9 cellular contexts compared by ENCODE assay signal in the genomic region with DNA sequence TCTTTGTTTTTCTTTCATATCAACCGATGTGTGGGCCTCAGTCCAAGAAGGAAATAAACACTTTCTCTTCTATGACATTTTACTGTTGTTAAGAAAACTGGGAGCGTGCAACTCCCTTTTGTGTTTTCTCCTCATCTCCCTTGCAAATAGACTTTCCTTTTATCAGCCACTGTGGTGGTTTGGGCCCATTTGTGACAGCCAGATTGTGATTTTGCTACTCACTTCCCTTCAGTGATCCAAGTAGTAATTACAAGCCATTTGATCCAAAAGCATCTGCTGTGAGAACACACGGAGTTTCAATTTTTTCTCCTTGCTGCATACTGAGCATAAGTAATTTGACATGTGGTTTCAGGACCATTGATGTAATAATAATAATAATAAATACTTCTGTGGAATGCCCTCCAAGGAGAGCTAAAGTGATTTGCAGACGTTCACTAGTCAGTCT.
DNase-seq lines count a peak whose midpoint lies in the region; ATAC-seq and TF ChIP-seq lines count a peak whose summit lies in the region.
"Had no signal": no experiment of that assay in that cellular context is flagged by ENCODE, and none has a peak within 500 bp of the region (broad histone marks: within the 10 kb centered on the region; RNA-seq: fewer than 3 reads in every experiment).

No MANE protein-coding gene starts in this region.

- WGBS in IMR-90 (ENCODE audit: extremely low coverage in 2 of 2, insufficient read length in 1 of 2), 2 experiments: no CpG with 5 or more reads among the region's 4 CpGs
- 30% methylated on average over 4 of the region's 4 CpGs for WGBS in mammary epithelial cell (ENCODE audit: low coverage, missing lambda C conversion rate)

- peak overlapping the region; percentile 18 for H2BK5ac ChIP-seq in IMR-90 (ENCODE audit: low read depth, low read length, poor library complexity, severe bottlenecking)

- 0 out of 2 replicates have a peak overlapping the region, but pooled peaks have one; percentile 13 for H3K23ac ChIP-seq in IMR-90 (ENCODE audit: low read depth, low read length)

- no peak overlapping the region for H4K8ac ChIP-seq in IMR-90 (ENCODE audit: low read depth in 2 of 2, low read length in 2 of 2)

- dilution Hi-C loops in IMR-90 (cut with HindIII; ENCODE audit: low sequenced_read_pairs, unreplicated experiment) (no loop called here), mammary epithelial cell (cut with HindIII; ENCODE audit: low sequenced_read_pairs) (loop anchor here (5.0 kb wide), 2 partner anchors 244 to 299 kb away; no protein-coding TSS in a partner anchor)

- no peak overlapping the region for H3K4me3 ChIP-seq in IMR-90 (ENCODE audit: insufficient read depth, low read depth, low read length)
- H3K4me3 ChIP-seq in mammary epithelial cell (replicated peaks in 1 of 3; ENCODE audit: insufficient read depth in 1 of 3, low read depth in 2 of 3, low read length in 3 of 3): no peak overlapping the region
- peak overlapping the region in 1 of 3 donors; percentile 1 for H3K4me3 ChIP-seq in skeletal muscle tissue (ENCODE audit: low read length in 3 of 3)
- H3K4me3 ChIP-seq in BE2C (ENCODE audit: low read depth, low read length): no peak overlapping the region
- H3K4me3 ChIP-seq: BLaER1 treated with 17β-estradiol and CSF1 and Interleukin-3, amounts not matched to agents 10 nM and 100 nM had no signal

- H3K79me1 ChIP-seq in IMR-90 (ENCODE audit: low read depth in 1 of 2, low read length in 2 of 2): peaks cover 0 to 6% of the 10 kb centered on the region in 2 experiments; a peak in 1 of 4 replicates

- peak overlapping the region; percentile 31; the same call in 1 of the 2 replicates for H4K91ac ChIP-seq in IMR-90 (ENCODE audit: insufficient read depth, low read depth, low read length)

- in situ Hi-C loops in IMR-90 (cut with MboI; ENCODE audit: low sequenced_read_pairs) (loop anchor here (10.0 kb wide), 1 partner anchor 307 kb away; no protein-coding TSS in a partner anchor), mammary epithelial cell (cut with MboI; ENCODE audit: low sequenced_read_pairs in 2 of 2) (loop anchor here (5.0 to 10.0 kb wide), 2 partner anchors 239 to 497 kb away; no protein-coding TSS in a partner anchor)

- H3K9me3 Mint-ChIP-seq in activated CD4-positive, alpha-beta T cell treated with anti-CD3 and anti-CD28 coated beads, Interleukin-2, amount 10 ng/mL, durations not matched to agents 7 days and 5 days: no peaks in the 10 kb centered on the region

- H2BK120ac ChIP-seq in IMR-90 (ENCODE audit: low read depth, low read length): peak overlapping the region; percentile 56

- no peak for TF ChIP-seq POLR2A in IMR-90 (IDR thresholded peaks at IDR 0.05; ENCODE audit: low read depth, low read length)

- H2AFZ ChIP-seq in IMR-90 (replicated peaks; ENCODE audit: low read length, poor library complexity): no peak overlapping the region
- H2AFZ ChIP-seq in mammary epithelial cell (ENCODE audit: low read depth, low read length): no peak overlapping the region

- CTCF ChIA-PET in activated CD4-positive, alpha-beta T cell treated with anti-CD3 and anti-CD28 coated beads, Interleukin-2, amount 10 ng/mL, durations not matched to agents 7 days and 5 days (lab: Charles Lee): interaction anchor here (0.9 to 3.2 kb wide), 11 partner anchors 13 to 496 kb away, joined by 3 to 16 read pairs (median 4); no protein-coding TSS in a partner anchor
- CTCF ChIA-PET in IMR-90 (lab: Yijun Ruan, JAX): interaction anchor here (0.5 to 3.0 kb wide), 6 partner anchors 55 to 496 kb away, joined by 3 to 10 read pairs (median 3); no protein-coding TSS in a partner anchor
- CTCF ChIA-PET in mammary epithelial cell (lab: Charles Lee; ENCODE audit: low non-redundant PET): interaction anchor here (0.6 to 0.7 kb wide), 2 partner anchors 304 to 361 kb away, joined by 5 read pairs; no protein-coding TSS in a partner anchor

- H3K4me2 ChIP-seq in IMR-90 (ENCODE audit: low read depth, low read length): peak overlapping the region; percentile 65
- peak overlapping the region; percentile 45 for H3K4me2 ChIP-seq in mammary epithelial cell (ENCODE audit: insufficient read depth, low read depth, low read length)

- H3K27me3 ChIP-seq in IMR-90 (ENCODE audit: control insufficient read depth, insufficient read depth, low read length) (no peaks in the 10 kb centered on the region), mammary epithelial cell (ENCODE audit: insufficient read depth, low read length) (no peaks in the 10 kb centered on the region), skeletal muscle tissue (ENCODE audit: control insufficient read depth in 3 of 3, insufficient read depth in 3 of 3, low read length in 3 of 3) (no peaks in the 10 kb centered on the region), BE2C (no peaks in the 10 kb centered on the region)
- H3K27me3 ChIP-seq: BLaER1 treated with 17β-estradiol and CSF1 and Interleukin-3, amounts not matched to agents 10 nM and 100 nM had no signal

- H3K4me1 ChIP-seq in IMR-90 (ENCODE audit: control insufficient read depth, insufficient read depth, low read length) (peaks cover 10% of the 10 kb centered on the region), mammary epithelial cell (ENCODE audit: insufficient read depth, low read length) (peaks cover 17% of the 10 kb centered on the region), skeletal muscle tissue (ENCODE audit: control insufficient read depth in 3 of 3, insufficient read depth in 3 of 3, low read length in 3 of 3) (peaks cover 7 to 8% (median 7%) of the 10 kb centered on the region in 3 donors), BE2C (peaks cover 3% of the 10 kb centered on the region)

- H3K4me1 Mint-ChIP-seq in activated CD4-positive, alpha-beta T cell treated with anti-CD3 and anti-CD28 coated beads, Interleukin-2, amount 10 ng/mL, durations not matched to agents 7 days and 5 days: peaks cover 51% of the 10 kb centered on the region

- H2AK9ac ChIP-seq in IMR-90 (replicated peaks; ENCODE audit: low read depth, low read length, poor library complexity): no peak overlapping the region

- no peaks in the 10 kb centered on the region for H3K79me2 ChIP-seq in mammary epithelial cell (ENCODE audit: insufficient read depth, low read length)

- peak overlapping the region; percentile 42; the same call in 1 of the 3 replicates for H2BK15ac ChIP-seq in IMR-90 (ENCODE audit: low read depth, low read length)

- peak overlapping the region; percentile 97 for H3K27ac Mint-ChIP-seq in activated CD4-positive, alpha-beta T cell treated with anti-CD3 and anti-CD28 coated beads, Interleukin-2, amount 10 ng/mL, durations not matched to agents 7 days and 5 days

- TF ChIP-seq CTCF in IMR-90 (conservative IDR thresholded peaks at IDR 0.05; ENCODE audit: low read depth, low read length): no peak
- no peak for TF ChIP-seq CTCF in mammary epithelial cell (conservative IDR thresholded peaks at IDR 0.05 in 1 of 2, IDR thresholded peaks at IDR 0.05 in 1 of 2; ENCODE audit: extremely low read depth in 1 of 2, insufficient read depth in 1 of 2, low read depth in 1 of 2, low read length in 2 of 2)
- TF ChIP-seq CTCF in BE2C (IDR thresholded peaks at IDR 0.05; ENCODE audit: low read depth, low read length): no peak

- peak; percentile 30 for ATAC-seq in IMR-90 (ENCODE audit: low read depth)

- peak overlapping the region; percentile 68 for H3K14ac ChIP-seq in IMR-90 (replicated peaks; ENCODE audit: low read depth, low read length)

- H3K9me1 ChIP-seq in IMR-90 (ENCODE audit: insufficient read depth, low read length): peaks cover 3% of the 10 kb centered on the region; the same call in 1 of the 2 replicates

- H3K4ac ChIP-seq in IMR-90 (ENCODE audit: low read depth, low read length): peak overlapping the region; percentile 44

- H4K20me1 ChIP-seq in IMR-90 (ENCODE audit: insufficient read depth, low read length): peaks cover 3% of the 10 kb centered on the region; the same call in 1 of the 2 replicates
- H4K20me1 ChIP-seq in mammary epithelial cell (ENCODE audit: insufficient read depth, low read length): no peaks in the 10 kb centered on the region
- H4K20me1 ChIP-seq: BLaER1 treated with 17β-estradiol and CSF1 and Interleukin-3, amounts not matched to agents 10 nM and 100 nM had no signal

- H4K5ac ChIP-seq in IMR-90 (ENCODE audit: low read depth, low read length): no peak overlapping the region

- H2BK20ac ChIP-seq in IMR-90 (ENCODE audit: low read depth, low read length): peak overlapping the region; percentile 59

- H3K36me3 ChIP-seq in IMR-90 (ENCODE audit: control insufficient read depth, insufficient read depth, low read length) (no peaks in the 10 kb centered on the region), mammary epithelial cell (ENCODE audit: insufficient read depth, low read length) (no peaks in the 10 kb centered on the region), skeletal muscle tissue (ENCODE audit: control insufficient read depth in 3 of 3, insufficient read depth in 3 of 3, low read length in 3 of 3) (no peaks in the 10 kb centered on the region), BE2C (no peaks in the 10 kb centered on the region)
- H3K36me3 ChIP-seq: BLaER1 treated with 17β-estradiol and CSF1 and Interleukin-3, amounts not matched to agents 10 nM and 100 nM had no signal

- H3K9me3 ChIP-seq in IMR-90 (ENCODE audit: control insufficient read depth, insufficient read depth, low read length) (no peaks in the 10 kb centered on the region), mammary epithelial cell (replicated peaks; ENCODE audit: insufficient read depth, low read length) (no peaks in the 10 kb centered on the region), skeletal muscle tissue (ENCODE audit: control insufficient read depth in 3 of 3, low read length in 3 of 3) (no peaks in the 10 kb centered on the region), BE2C (no peaks in the 10 kb centered on the region)
- H3K9me3 ChIP-seq: BLaER1 treated with 17β-estradiol and CSF1 and Interleukin-3, amounts not matched to agents 10 nM and 100 nM had no signal

- TF ChIP-seq RAD21 in IMR-90 (IDR thresholded peaks at IDR 0.05; ENCODE audit: low read length): no peak

- peak overlapping the region; percentile 24; the same call in 1 of the 2 replicates for H3K18ac ChIP-seq in IMR-90 (ENCODE audit: low read depth, low read length)

- H2AK5ac ChIP-seq in IMR-90 (ENCODE audit: low read depth, low read length): peak overlapping the region; percentile 70; the same call in 1 of the 2 replicates

- H3K56ac ChIP-seq in IMR-90 (ENCODE audit: extremely low read depth, insufficient read depth, low read length): no peak overlapping the region

- H3K27ac ChIP-seq in IMR-90 (ENCODE audit: insufficient read depth, low read length): no peak overlapping the region
- peak overlapping the region; percentile 45 for H3K27ac ChIP-seq in mammary epithelial cell (ENCODE audit: insufficient read depth, low read depth, low read length)
- peak overlapping the region; percentile 8 for H3K27ac ChIP-seq in skeletal muscle tissue (ENCODE audit: low read depth, low read length)

- peak overlapping the region; percentile 55 for H3K4me3 Mint-ChIP-seq in activated CD4-positive, alpha-beta T cell treated with anti-CD3 and anti-CD28 coated beads, Interleukin-2, amount 10 ng/mL, durations not matched to agents 7 days and 5 days

- intact Hi-C loops in IMR-90 (cut with micrococcal nuclease): loop anchor here (5.0 kb wide), 2 partner anchors 109 to 159 kb away; no protein-coding TSS in a partner anchor
- intact Hi-C loops in mammary epithelial cell (cut with micrococcal nuclease): loop anchor here (5.0 to 10.0 kb wide), 3 partner anchors 174 to 364 kb away; a partner anchor contains a TSS

- H3K9ac ChIP-seq in IMR-90 (ENCODE audit: low read depth, low read length) (no peak overlapping the region), mammary epithelial cell (ENCODE audit: insufficient read depth, low read length) (no peak overlapping the region), skeletal muscle tissue (ENCODE audit: low read depth in 1 of 3, low read length in 3 of 3) (no peak overlapping the region)
- H3K9ac ChIP-seq: BLaER1 treated with 17β-estradiol and CSF1 and Interleukin-3, amounts not matched to agents 10 nM and 100 nM had no signal

- H3K27me3 Mint-ChIP-seq in activated CD4-positive, alpha-beta T cell treated with anti-CD3 and anti-CD28 coated beads, Interleukin-2, amount 10 ng/mL, durations not matched to agents 7 days and 5 days: no peaks in the 10 kb centered on the region

- POLR2A ChIA-PET in activated CD4-positive, alpha-beta T cell treated with anti-CD3 and anti-CD28 coated beads, Interleukin-2, amount 10 ng/mL, durations not matched to agents 7 days and 5 days (lab: Charles Lee): interaction anchor here (1.5 kb wide), 1 partner anchor 17 kb away, joined by 6 read pairs; no protein-coding TSS in a partner anchor
- POLR2A ChIA-PET in IMR-90 (lab: Charles Lee; ENCODE audit: unreplicated experiment): no interaction called here

- DNase-seq in activated CD4-positive, alpha-beta T cell treated with anti-CD3 and anti-CD28 coated beads, Interleukin-2, amount 10 ng/mL, durations not matched to agents 7 days and 5 days: no peak
- DNase-seq in activated CD4-positive, alpha-beta T cell treated with anti-CD3 and anti-CD28 coated beads, Interleukin-2, amount 50 U/mL, for 4 hours: no peak
- peak; percentile 69 for DNase-seq in IMR-90
- DNase-seq in mammary epithelial cell: no peak
- no peak for DNase-seq in activated CD4-positive, CD25-positive, alpha-beta regulatory T cell (lab: John Stamatoyannopoulos, UW)
- DNase-seq in NCI-H345 treated with DMSO at 0.1 percent for 48 hours (lab: John Stamatoyannopoulos, UW; ENCODE audit: unreplicated experiment): no peak
- no peak for DNase-seq in BE2C

- H3K36me3 Mint-ChIP-seq in activated CD4-positive, alpha-beta T cell treated with anti-CD3 and anti-CD28 coated beads, Interleukin-2, amount 10 ng/mL, durations not matched to agents 7 days and 5 days (ENCODE audit: low read depth): peaks cover 3% of the 10 kb centered on the region

- BruUV-seq in IMR-90 (replicated peaks; lab: Mats Ljungman, UMichigan) (no TSS peak), mammary epithelial cell (replicated peaks; lab: Mats Ljungman, UMichigan) (no TSS peak)
